30 cellular contexts compared by ENCODE assay signal in genomic region chr7:1733908-1734252, GRCh38.
"Had no signal": no experiment of that assay in that cellular context is flagged by ENCODE, and none has a peak within 500 bp of the region (broad histone marks: within the 10 kb centered on the region; RNA-seq: fewer than 3 reads in every experiment).

No MANE protein-coding gene starts in this region.

- DNase-seq: activated B cell treated with CpG ODN at 0.5 μM for 24 hours; activated CD4-positive, alpha-beta memory T cell treated with anti-CD3 and anti-CD28 coated beads for 36 hours; activated CD4-positive, alpha-beta T cell treated with anti-CD3 and anti-CD28 coated beads for 4 hours; activated CD4-positive, alpha-beta T cell treated with anti-CD3 and anti-CD28 coated beads, Interleukin-2, amount 10 ng/mL, durations not matched to agents 24 days and 14 days; activated CD4-positive, alpha-beta T cell treated with anti-CD3 and anti-CD28 coated beads, Interleukin-2, amount 50 U/mL, for 1 hour; activated CD4-positive, alpha-beta T cell treated with anti-CD3 and anti-CD28 coated beads, Interleukin-2, amount 50 U/mL, for 4 hours; activated CD4-positive, CD25-positive, alpha-beta regulatory T cell treated with anti-CD3 and anti-CD28 coated beads, Interleukin-2, amount 50 U/mL, for 72 hours; activated CD8-positive, alpha-beta memory T cell treated with anti-CD3 and anti-CD28 coated beads, Interleukin-2, amount 50 U/mL, for 4 hours; activated CD8-positive, alpha-beta T cell treated with anti-CD3 and anti-CD28 coated beads for 36 hours; activated effector memory CD4-positive, alpha-beta T cell treated with anti-CD3 and anti-CD28 coated beads, Interleukin-2, amount 50 U/mL, for 16 hours; activated gamma-delta T cell treated with Interleukin-2 at 50 U/mL for 16 hours; activated naive CD4-positive, alpha-beta T cell; activated naive CD4-positive, alpha-beta T cell treated with anti-CD3 and anti-CD28 coated beads for 36 hours; activated naive CD4-positive, alpha-beta T cell treated with anti-CD3 and anti-CD28 coated beads, Interleukin-2, amount 50 U/mL, for 16 hours; activated naive CD8-positive, alpha-beta T cell treated with anti-CD3 and anti-CD28 coated beads for 36 hours; activated T-cell treated with anti-CD3 and anti-CD28 coated beads for 4 hours; activated T-cell treated with anti-CD3 and anti-CD28 coated beads, Interleukin-2, amount 50 U/mL, for 1 hour; activated T-cell treated with anti-CD3 and anti-CD28 coated beads, Interleukin-2, amount 50 U/mL, for 4 hours; activated T-cell treated with anti-CD3 and anti-CD28 coated beads, Interleukin-2, amount 50 U/mL, for 72 hours; adrenal gland; amniotic stem cell; aorta; body of pancreas; brain microvascular endothelial cell; central memory CD4-positive, alpha-beta T cell; T-cell; T-helper 9 cell had no signal

- H3K27me3 ChIP-seq: adrenal gland, body of pancreas had no signal

- H3K27ac ChIP-seq: adrenal gland, body of pancreas, brain microvascular endothelial cell, breast epithelium, VCaP had no signal

- ATAC-seq: activated naive CD4-positive, alpha-beta T cell treated with anti-CD3 and anti-CD28 coated beads, Interleukin-2, amount 50 U/mL, for 72 hours; activated T-cell treated with anti-CD3 and anti-CD28 coated beads, Interleukin-2, amount 50 U/mL, for 4 hours; body of pancreas; T-cell had no signal

- H3K4me1 ChIP-seq: adrenal gland, body of pancreas, breast epithelium had no signal

- H3K4me3 ChIP-seq: adrenal gland, body of pancreas, breast epithelium had no signal

- H3K36me3 ChIP-seq: adrenal gland, brain microvascular endothelial cell, breast epithelium had no signal
